Comparison of ENCODE assay signal across 21 cellular contexts in the genomic region with DNA sequence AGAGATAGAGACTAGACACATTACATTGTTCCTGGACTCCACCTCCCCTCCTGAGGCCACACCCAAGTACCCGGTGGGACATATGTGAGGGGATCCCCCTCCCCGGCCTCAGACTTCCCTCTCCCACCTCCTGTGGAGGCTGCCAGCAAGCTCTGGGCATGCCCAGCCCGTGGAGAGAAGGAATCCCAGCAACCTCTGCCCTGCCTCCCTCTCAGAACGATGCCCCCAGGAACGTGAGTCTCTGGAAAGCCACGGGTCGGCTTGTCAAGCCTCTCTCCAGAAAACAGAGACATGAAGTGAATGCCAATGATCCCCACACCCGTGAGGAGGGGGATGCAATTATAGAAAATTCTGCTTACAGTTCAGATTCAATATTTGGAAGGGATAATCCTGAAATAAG. TPM values are rescaled to one million over a fixed set of nuclear protein-coding genes. Genes with fewer than 3 reads are reported as not detected.
DNase-seq lines count a peak whose midpoint lies in the region; TF ChIP-seq lines count a peak whose summit lies in the region.
"Had no signal": no experiment of that assay in that cellular context is flagged by ENCODE, and none has a peak within 500 bp of the region (broad histone marks: within the 10 kb centered on the region; RNA-seq: fewer than 3 reads in every experiment).

No MANE protein-coding gene starts in this region.

- no peak overlapping the region for H3K4me3 Mint-ChIP-seq in endothelial cell (ENCODE audit: unreplicated experiment)
- H3K4me3 Mint-ChIP-seq: H9; IgD-negative memory B cell; T-helper 1 cell treated with Interleukin-12 subunit alpha and Interleukin-12 subunit beta and Interleukin-4 antibody, amounts not matched to agents 30 μg/mL and 1 μg/mL, for 36 hours had no signal

- no peaks in the 10 kb centered on the region for H3K79me1 ChIP-seq in neuronal stem cell (ENCODE audit: low read depth, low read length)

- H2BK5ac ChIP-seq in neuronal stem cell (ENCODE audit: low read length), result no peak overlapping the region

- peak overlapping the region; percentile 73 for H3K18ac ChIP-seq in neuronal stem cell (ENCODE audit: low read length)

- H3K36me3 ChIP-seq in H7 (replicated peaks; ENCODE audit: control insufficient read depth, insufficient read depth, low read length) (no peaks in the 10 kb centered on the region), SJCRH30 (no peaks in the 10 kb centered on the region), neuronal stem cell (replicated peaks in 1 of 2; ENCODE audit: control insufficient read depth in 2 of 2, insufficient read depth in 2 of 2, low read length in 2 of 2) (no peaks in the 10 kb centered on the region)
- H3K36me3 ChIP-seq: Peyer's patch had no signal

- no peaks in the 10 kb centered on the region for H3K9me3 Mint-ChIP-seq in endothelial cell (ENCODE audit: unreplicated experiment)
- H3K9me3 Mint-ChIP-seq: CD4-positive, alpha-beta memory T cell; H9; T-helper 1 cell treated with Interleukin-12 subunit alpha and Interleukin-12 subunit beta and Interleukin-4 antibody, amounts not matched to agents 30 μg/mL and 1 μg/mL, for 36 hours had no signal

- H3K27me3 Mint-ChIP-seq in endothelial cell (ENCODE audit: unreplicated experiment), result peaks cover 5% of the 10 kb centered on the region

- peak; percentile 3 for DNase-seq in AG20443 (ENCODE audit: low spot score)
- peak; percentile 18 for DNase-seq in H7
- DNase-seq in SJCRH30, result peak; percentile 33 to 49
- DNase-seq in neuronal stem cell (ENCODE audit: low spot score), result no peak
- no peak for DNase-seq in endothelial cell (ENCODE audit: low spot score)
- DNase-seq in GM19238 (ENCODE audit: insufficient read length, low spot score), result no peak
- no peak for DNase-seq in foreskin fibroblast
- no peak for DNase-seq in inferior parietal cortex (ENCODE audit: extremely low spot score)
- DNase-seq: C1 segment of cervical spinal cord; Caco-2; CD4-positive, alpha-beta memory T cell; GF-D8; H9; Peyer's patch; SHP77 treated with DMSO at 0.1 percent for 48 hours; SK-N-SH; SW 1271 had no signal

- H3K4ac ChIP-seq in neuronal stem cell (ENCODE audit: low read length), result no peak overlapping the region

- TF ChIP-seq CTCF in endothelial cell (IDR thresholded peaks at IDR 0.05; ENCODE audit: unreplicated experiment) (no peak), foreskin fibroblast (IDR thresholded peaks at IDR 0.05; ENCODE audit: low read depth, low read length) (no peak)

- no peak overlapping the region for H3K9ac ChIP-seq in neuronal stem cell (ENCODE audit: low read depth, low read length, poor library complexity)
- H3K9ac ChIP-seq: KMS-11, SK-N-SH had no signal

- H3K27ac Mint-ChIP-seq in endothelial cell (ENCODE audit: unreplicated experiment), result no peak overlapping the region
- H3K27ac Mint-ChIP-seq: CD4-positive, alpha-beta memory T cell; H9; T-helper 1 cell treated with Interleukin-12 subunit alpha and Interleukin-12 subunit beta and Interleukin-4 antibody, amounts not matched to agents 30 μg/mL and 1 μg/mL, for 36 hours had no signal

- peak overlapping the region; percentile 55 for H3K27ac ChIP-seq in SJCRH30
- no peak overlapping the region for H3K27ac ChIP-seq in neuronal stem cell (replicated peaks; ENCODE audit: low read length)
- H3K27ac ChIP-seq: KMS-11, Peyer's patch had no signal

- no peak overlapping the region for H2AK5ac ChIP-seq in neuronal stem cell (ENCODE audit: low read depth, low read length)

- H3K27me3 ChIP-seq in H7 (ENCODE audit: control insufficient read depth, insufficient read depth, low read length) (no peaks in the 10 kb centered on the region), SJCRH30 (no peaks in the 10 kb centered on the region), neuronal stem cell (ENCODE audit: control insufficient read depth in 3 of 3, insufficient read depth in 3 of 3, low read depth in 1 of 3, low read length in 3 of 3) (peaks cover 0 to 12% (median 0%) of the 10 kb centered on the region in 3 experiments)
- H3K27me3 ChIP-seq: Peyer's patch had no signal

- no CpG with 5 or more reads among the region's 8 CpGs for WGBS in neuronal stem cell (ENCODE audit: extremely low coverage in 2 of 2, insufficient read length in 2 of 2, insufficient replicate concordance in 1 of 2), 2 donors

- H3K14ac ChIP-seq in neuronal stem cell (ENCODE audit: low read length), result no peak overlapping the region

- no peak overlapping the region for H2BK15ac ChIP-seq in neuronal stem cell (ENCODE audit: low read length)

- H4K91ac ChIP-seq in neuronal stem cell (ENCODE audit: low read depth, low read length, poor library complexity), result no peak overlapping the region

- no peak overlapping the region for H4K8ac ChIP-seq in neuronal stem cell (ENCODE audit: low read depth, low read length)

- peak overlapping the region; percentile 39 for H2AFZ ChIP-seq in neuronal stem cell (ENCODE audit: low read length)

- peaks cover 8% of the 10 kb centered on the region for H3K4me1 Mint-ChIP-seq in endothelial cell (ENCODE audit: unreplicated experiment)
- H3K4me1 Mint-ChIP-seq: H9 had no signal

- H3K4me3 ChIP-seq in H7 (ENCODE audit: insufficient read depth, low read depth, low read length), result no peak overlapping the region
- H3K4me3 ChIP-seq in SJCRH30, result peak overlapping the region; percentile 8
- no peak overlapping the region for H3K4me3 ChIP-seq in neuronal stem cell (ENCODE audit: low read length in 2 of 2)
- no peak overlapping the region for H3K4me3 ChIP-seq in foreskin fibroblast (ENCODE audit: low read depth in 1 of 2, low read length in 2 of 2)
- H3K4me3 ChIP-seq: Peyer's patch had no signal

- H2BK12ac ChIP-seq in neuronal stem cell (ENCODE audit: low read length), result no peak overlapping the region

- H3K9me3 ChIP-seq in SJCRH30 (replicated peaks) (no peaks in the 10 kb centered on the region), neuronal stem cell (replicated peaks in 1 of 2; ENCODE audit: control insufficient read depth in 2 of 2, insufficient read depth in 1 of 2, low read depth in 1 of 2, low read length in 2 of 2) (no peaks in the 10 kb centered on the region)
- H3K9me3 ChIP-seq: Caco-2, Peyer's patch, SK-N-SH had no signal

- peaks cover 25% of the 10 kb centered on the region for H3K4me1 ChIP-seq in SJCRH30
- H3K4me1 ChIP-seq in neuronal stem cell (ENCODE audit: control insufficient read depth in 2 of 2, insufficient read depth in 1 of 2, low read depth in 1 of 2, low read length in 2 of 2), result peaks cover 0 to 2% of the 10 kb centered on the region in 2 donors
- H3K4me1 ChIP-seq: Peyer's patch had no signal

- no peak overlapping the region for H2BK120ac ChIP-seq in neuronal stem cell (ENCODE audit: low read depth, low read length)

- H3K23ac ChIP-seq in neuronal stem cell (ENCODE audit: low read depth, low read length, poor library complexity), result peak overlapping the region; percentile 29

- peaks cover 4% of the 10 kb centered on the region for H3K36me3 Mint-ChIP-seq in endothelial cell (ENCODE audit: low read depth, unreplicated experiment)
- H3K36me3 Mint-ChIP-seq: CD4-positive, alpha-beta memory T cell; IgD-negative memory B cell had no signal

- H3K4me2 ChIP-seq in neuronal stem cell (ENCODE audit: insufficient read depth, low read length, poor library complexity, severe bottlenecking), result no peak overlapping the region
- H3K4me2 ChIP-seq: KMS-11, SK-N-SH had no signal

RNA-seq across cellular contexts. Expression of a gene that starts 9.3 kb away (rescaled TPM):
- total RNA-seq in H7 (2014; rRNA removed; shearing (Covaris generic)), result not detected in 2 replicates
- total RNA-seq in SJCRH30 (2014; rRNA removed; shearing (Covaris generic)), result not detected in 2 replicates
- polyA plus RNA-seq in neuronal stem cell (2013, experiment 1 of 2), result not detected
- not detected for polyA plus RNA-seq in neuronal stem cell (2013, experiment 2 of 2)
- not detected for total RNA-seq in endothelial cell (ENCODE audit: unreplicated experiment)
- total RNA-seq: A172; CD4-positive, alpha-beta memory T cell; H9 had no signal
- polyA plus RNA-seq: CD4-positive, alpha-beta memory T cell; IgD-negative memory B cell; SK-N-SH had no signal

RNA-seq across cellular contexts. Expression of a gene that starts 20.7 kb away (rescaled TPM):
- not detected in 2 replicates for total RNA-seq in H7 (2014; rRNA removed; shearing (Covaris generic))
- not detected in 2 replicates for total RNA-seq in SJCRH30 (2014; rRNA removed; shearing (Covaris generic))
- polyA plus RNA-seq in neuronal stem cell (2013, experiment 1 of 2), result not detected
- not detected for polyA plus RNA-seq in neuronal stem cell (2013, experiment 2 of 2)
- total RNA-seq in endothelial cell (ENCODE audit: unreplicated experiment), result not detected
- total RNA-seq: A172; CD4-positive, alpha-beta memory T cell; H9 had no signal
- polyA plus RNA-seq: CD4-positive, alpha-beta memory T cell; IgD-negative memory B cell; SK-N-SH had no signal

Comparison
In these comparisons a context has a peak if more than half of its experiments do, and no peak if none do; other contexts are left out.
1. DNase-seq: peak in AG20443 (single experiment), H7 (single experiment) and SJCRH30 (2 of 2); none in neuronal stem cell (single experiment), endothelial cell (single experiment), GM19238 (single experiment), foreskin fibroblast (0 of 2) and inferior parietal cortex (single experiment).